In the genomic region with DNA sequence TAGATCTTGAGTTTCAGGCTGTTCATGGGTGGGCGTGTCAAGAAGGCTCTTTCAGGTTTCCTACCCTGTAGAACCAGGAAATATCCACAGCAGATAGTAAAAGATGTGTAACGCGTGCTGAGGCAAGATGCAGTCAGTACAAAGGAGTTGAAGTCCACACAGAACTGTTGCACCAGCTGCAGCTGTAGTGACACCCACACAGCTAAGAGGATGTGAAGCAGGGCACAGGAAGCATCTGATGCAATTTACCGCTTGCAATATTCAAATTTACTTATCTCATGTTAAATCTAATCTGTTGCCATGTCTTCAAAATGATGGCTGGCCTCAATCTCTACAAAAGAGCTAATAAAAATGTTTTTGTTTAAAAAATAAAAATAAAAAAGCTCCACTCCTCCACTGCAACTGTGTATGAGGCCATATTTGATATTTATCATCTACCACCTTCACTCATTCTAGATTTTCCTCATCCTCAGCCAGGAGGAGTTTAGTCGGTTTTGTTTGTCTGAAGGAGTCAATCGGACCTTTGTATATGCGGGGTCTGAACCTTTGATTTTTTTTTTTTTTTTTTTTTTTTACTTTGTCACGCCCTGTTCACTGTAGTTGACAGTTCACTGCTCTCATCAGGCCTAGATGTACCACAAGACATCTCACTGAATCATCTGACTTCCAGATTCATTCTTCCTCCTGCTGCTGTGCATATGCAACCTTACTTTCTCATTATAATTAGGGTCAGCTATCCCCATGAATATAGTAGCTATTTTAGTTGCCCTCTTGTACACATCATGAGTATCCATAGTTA, we compare ENCODE assay signal across 1 cellular context.
TF ChIP-seq lines count a peak whose summit lies in the region.

No MANE protein-coding gene starts in this region.

TF ChIP-seq in HepG2, 621 proteins besides CTCF, POLR2A, EP300 and RAD21 (continued from another document):
- TF ChIP-seq, protein P1, sequence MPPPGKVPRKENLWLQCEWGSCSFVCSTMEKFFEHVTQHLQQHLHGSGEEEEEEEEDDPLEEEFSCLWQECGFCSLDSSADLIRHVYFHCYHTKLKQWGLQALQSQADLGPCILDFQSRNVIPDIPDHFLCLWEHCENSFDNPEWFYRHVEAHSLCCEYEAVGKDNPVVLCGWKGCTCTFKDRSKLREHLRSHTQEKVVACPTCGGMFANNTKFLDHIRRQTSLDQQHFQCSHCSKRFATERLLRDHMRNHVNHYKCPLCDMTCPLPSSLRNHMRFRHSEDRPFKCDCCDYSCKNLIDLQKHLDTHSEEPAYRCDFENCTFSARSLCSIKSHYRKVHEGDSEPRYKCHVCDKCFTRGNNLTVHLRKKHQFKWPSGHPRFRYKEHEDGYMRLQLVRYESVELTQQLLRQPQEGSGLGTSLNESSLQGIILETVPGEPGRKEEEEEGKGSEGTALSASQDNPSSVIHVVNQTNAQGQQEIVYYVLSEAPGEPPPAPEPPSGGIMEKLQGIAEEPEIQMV (CRISPR knock-in tag; IDR thresholded peaks at IDR 0.05; ENCODE audit: low read depth), result no peak
- no peak for TF ChIP-seq ZNF564 (CRISPR knock-in tag; IDR thresholded peaks at IDR 0.05)
